32 cellular contexts compared by ENCODE assay signal in the genomic region with DNA sequence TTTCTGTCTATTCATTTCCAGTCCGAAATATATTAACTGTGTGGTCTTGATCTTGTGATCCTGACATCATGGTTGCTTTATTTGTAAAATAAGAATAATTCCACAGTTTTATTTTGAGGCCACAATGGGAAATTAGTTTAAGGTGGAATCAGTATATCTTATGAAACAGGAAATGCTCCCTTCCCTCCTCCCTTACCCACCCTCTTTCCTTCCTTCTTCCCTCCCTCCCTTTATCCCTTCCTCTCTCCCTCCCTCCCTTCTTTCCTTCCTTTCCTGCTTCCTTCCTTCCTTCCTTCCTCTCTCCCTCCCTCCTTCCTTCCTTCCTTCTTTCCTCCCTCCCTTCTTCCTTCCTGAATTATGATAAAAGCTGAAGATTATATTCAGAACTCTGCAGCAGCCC.
"Had no signal": no experiment of that assay in that cellular context is flagged by ENCODE, and none has a peak within 500 bp of the region (broad histone marks: within the 10 kb centered on the region; RNA-seq: fewer than 3 reads in every experiment).

No MANE protein-coding gene starts in this region.

- H3K4me1 ChIP-seq: foreskin keratinocyte, gastrocnemius medialis had no signal

- H3K9me3 ChIP-seq: esophagus muscularis mucosa, gastrocnemius medialis had no signal

- H3K36me3 Mint-ChIP-seq: activated naive CD8-positive, alpha-beta T cell had no signal

- H3K4me1 Mint-ChIP-seq: activated B cell treated with CpG ODN at 0.5 μM for 24 hours; activated T-helper 17 cell treated with anti-CD3 and anti-CD28 coated beads, Interleukin-2, amount 50 U/mL, for 72 hours; T-helper 17 cell had no signal

- H3K27me3 ChIP-seq: brain microvascular endothelial cell, esophagus muscularis mucosa, foreskin keratinocyte, gastrocnemius medialis, heart right ventricle had no signal

- FAIRE-seq: astrocyte, bronchial epithelial cell had no signal

- H3K27me3 Mint-ChIP-seq: activated B cell treated with CpG ODN at 0.5 μM for 24 hours; activated CD8-positive, alpha-beta T cell treated with anti-CD3 and anti-CD28 coated beads for 36 hours; activated naive CD8-positive, alpha-beta T cell; activated T-helper 17 cell treated with anti-CD3 and anti-CD28 coated beads, Interleukin-2, amount 50 U/mL, for 72 hours; effector memory CD8-positive, alpha-beta T cell; T-helper 17 cell had no signal

- H3K4me3 Mint-ChIP-seq: activated B cell treated with CpG ODN at 0.5 μM for 24 hours; activated CD8-positive, alpha-beta T cell treated with anti-CD3 and anti-CD28 coated beads for 36 hours; activated naive CD8-positive, alpha-beta T cell; activated T-cell treated with anti-CD3 and anti-CD28 coated beads, Interleukin-2, amount 50 U/mL, for 4 hours; activated T-helper 17 cell treated with anti-CD3 and anti-CD28 coated beads, Interleukin-2, amount 50 U/mL, for 72 hours; effector memory CD8-positive, alpha-beta T cell; T-helper 17 cell had no signal

- H3K9me3 Mint-ChIP-seq: activated B cell treated with CpG ODN at 0.5 μM for 24 hours; activated CD8-positive, alpha-beta T cell treated with anti-CD3 and anti-CD28 coated beads for 36 hours had no signal

- ATAC-seq: activated CD4-positive, CD25-positive, alpha-beta regulatory T cell treated with anti-CD3 and anti-CD28 coated beads, Interleukin-2, amount 50 U/mL, for 24 hours; activated CD8-positive, alpha-beta T cell treated with anti-CD3 and anti-CD28 coated beads for 36 hours; activated T-cell treated with anti-CD3 and anti-CD28 coated beads, Interleukin-2, amount 50 U/mL, for 4 hours; activated T-helper 17 cell treated with anti-CD3 and anti-CD28 coated beads, Interleukin-2, amount 50 U/mL, for 72 hours; effector memory CD8-positive, alpha-beta T cell; foreskin keratinocyte; gastrocnemius medialis; heart right ventricle; T-helper 17 cell had no signal

- H3K36me3 ChIP-seq: brain microvascular endothelial cell, esophagus muscularis mucosa, gastrocnemius medialis, heart right ventricle, WERI-Rb-1 had no signal

- H3K27ac ChIP-seq: brain microvascular endothelial cell, esophagus muscularis mucosa, foreskin keratinocyte, gastrocnemius medialis, heart right ventricle, WERI-Rb-1 had no signal

- DNase-seq: activated B cell treated with CpG ODN at 0.5 μM for 24 hours; activated CD4-positive, alpha-beta T cell treated with anti-CD3 and anti-CD28 coated beads for 48 hours; activated CD4-positive, alpha-beta T cell treated with anti-CD3 and anti-CD28 coated beads, Interleukin-2, amount 50 U/mL, for 1 hour; activated CD4-positive, alpha-beta T cell treated with anti-CD3 and anti-CD28 coated beads, Interleukin-2, amount 50 U/mL, for 48 hours; activated CD8-positive, alpha-beta memory T cell treated with anti-CD3 and anti-CD28 coated beads for 24 hours; activated CD8-positive, alpha-beta T cell treated with anti-CD3 and anti-CD28 coated beads for 36 hours; activated effector memory CD4-positive, alpha-beta T cell treated with Interleukin-2 at 50 U/mL for 16 hours; activated gamma-delta T cell treated with Interleukin-2 at 50 U/mL for 16 hours; activated naive CD4-positive, alpha-beta T cell treated with anti-CD3 and anti-CD28 coated beads, Interleukin-2, amount 50 U/mL, for 16 hours; activated naive CD4-positive, alpha-beta T cell treated with Interleukin-2 at 50 U/mL for 16 hours; activated T-cell treated with anti-CD3 and anti-CD28 coated beads, Interleukin-2, amount 50 U/mL, for 4 hours; amniotic stem cell; anterior cingulate cortex; brain microvascular endothelial cell; cortex of kidney; dermis blood vessel endothelial cell; effector CD4-positive, alpha-beta T cell; effector memory CD8-positive, alpha-beta T cell; erythroblast; foreskin keratinocyte; gastrocnemius medialis; glutamatergic neuron; heart right ventricle; T-helper 1 cell; T-helper 17 cell; WERI-Rb-1 had no signal

- H3K27ac Mint-ChIP-seq: activated B cell treated with CpG ODN at 0.5 μM for 24 hours; activated CD8-positive, alpha-beta T cell treated with anti-CD3 and anti-CD28 coated beads for 36 hours; activated naive CD8-positive, alpha-beta T cell; activated T-helper 17 cell treated with anti-CD3 and anti-CD28 coated beads, Interleukin-2, amount 50 U/mL, for 72 hours; effector memory CD8-positive, alpha-beta T cell; T-helper 17 cell had no signal

- H3K4me3 ChIP-seq: esophagus muscularis mucosa, gastrocnemius medialis, heart right ventricle had no signal
